In genomic region chr11:119787074-119787461, GRCh38 we compare ENCODE assay signal across 16 cellular contexts.
"Had no signal": no experiment of that assay in that cellular context is flagged by ENCODE, and none has a peak within 500 bp of the region (broad histone marks: within the 10 kb centered on the region; RNA-seq: fewer than 3 reads in every experiment).

No MANE protein-coding gene starts in this region.

- H3K4me1 Mint-ChIP-seq: activated naive CD4-positive, alpha-beta T cell treated with anti-CD3 and anti-CD28 coated beads, Interleukin-2, amount 50 U/mL, for 24 hours had no signal

- ATAC-seq: activated CD8-positive, alpha-beta T cell treated with anti-CD3 and anti-CD28 coated beads for 36 hours; activated T-cell treated with anti-CD3 and anti-CD28 coated beads, Interleukin-2, amount 50 U/mL, for 4 hours; body of pancreas; sciatic nerve had no signal

- H3K36me3 ChIP-seq: colonic mucosa, stomach, upper lobe of left lung had no signal

- H3K9me3 ChIP-seq: body of pancreas, colonic mucosa, stomach, testis had no signal

- H3K27me3 ChIP-seq: body of pancreas, colonic mucosa, testis, upper lobe of left lung had no signal

- H3K27ac Mint-ChIP-seq: activated CD8-positive, alpha-beta T cell treated with anti-CD3 and anti-CD28 coated beads for 36 hours; activated naive CD4-positive, alpha-beta T cell treated with anti-CD3 and anti-CD28 coated beads, Interleukin-2, amount 50 U/mL, for 24 hours; nephron progenitor cell had no signal

- H3K4me1 ChIP-seq: body of pancreas, colonic mucosa, stomach, testis, upper lobe of left lung had no signal

- H3K27ac ChIP-seq: body of pancreas, colonic mucosa, stomach, testis, upper lobe of left lung had no signal

- H3K9me3 Mint-ChIP-seq: activated CD8-positive, alpha-beta T cell treated with anti-CD3 and anti-CD28 coated beads for 36 hours; activated naive CD4-positive, alpha-beta T cell treated with anti-CD3 and anti-CD28 coated beads, Interleukin-2, amount 50 U/mL, for 24 hours; activated T-cell treated with anti-CD3 and anti-CD28 coated beads, Interleukin-2, amount 50 U/mL, for 4 hours; nephron progenitor cell had no signal

- H3K36me3 Mint-ChIP-seq: activated naive CD4-positive, alpha-beta T cell treated with anti-CD3 and anti-CD28 coated beads, Interleukin-2, amount 50 U/mL, for 24 hours had no signal

- DNase-seq: activated CD4-positive, alpha-beta T cell treated with anti-CD3 and anti-CD28 coated beads for 48 hours; activated CD8-positive, alpha-beta T cell treated with anti-CD3 and anti-CD28 coated beads for 36 hours; activated effector memory CD4-positive, alpha-beta T cell treated with Interleukin-2 at 50 U/mL for 16 hours; activated T-cell treated with anti-CD3 and anti-CD28 coated beads, Interleukin-2, amount 50 U/mL, for 4 hours; body of pancreas; caudate nucleus; colonic mucosa; hypothalamus; kidney glomerular epithelial cell; nephron progenitor cell; stomach; T-helper 2 cell; testis; upper lobe of left lung had no signal

- H3K4me3 Mint-ChIP-seq: activated CD8-positive, alpha-beta T cell treated with anti-CD3 and anti-CD28 coated beads for 36 hours; activated naive CD4-positive, alpha-beta T cell treated with anti-CD3 and anti-CD28 coated beads, Interleukin-2, amount 50 U/mL, for 24 hours; activated T-cell treated with anti-CD3 and anti-CD28 coated beads, Interleukin-2, amount 50 U/mL, for 4 hours; nephron progenitor cell had no signal

- H3K4me3 ChIP-seq: body of pancreas, colonic mucosa, stomach, testis, upper lobe of left lung had no signal
